ENCODE assay signal across 24 cellular contexts in the genomic region with DNA sequence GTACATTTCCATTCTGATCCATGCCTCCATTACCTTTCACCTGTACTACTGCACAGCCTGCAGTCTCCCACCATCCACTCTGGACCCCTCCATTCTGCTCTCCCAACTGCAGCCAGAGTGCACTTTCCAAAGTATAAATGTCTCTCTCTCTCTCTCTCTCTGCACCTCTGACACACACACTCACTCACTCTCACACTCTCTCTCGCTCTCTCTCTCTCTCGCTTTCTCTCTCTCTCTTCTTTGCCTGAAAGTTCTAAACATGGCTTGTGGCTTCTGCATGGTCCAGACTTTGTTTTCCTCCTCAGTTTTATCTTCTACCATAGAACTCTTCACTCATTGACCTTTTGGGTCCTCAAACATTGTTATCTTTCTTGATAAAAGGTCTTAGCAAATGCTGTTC.
"Had no signal": no experiment of that assay in that cellular context is flagged by ENCODE, and none has a peak within 500 bp of the region (broad histone marks: within the 10 kb centered on the region; RNA-seq: fewer than 3 reads in every experiment).

No MANE protein-coding gene starts in this region.

- H3K36me3 ChIP-seq: esophagus squamous epithelium, left lung, pancreas, right lobe of liver, tibial artery had no signal

- H3K9me3 ChIP-seq: esophagus squamous epithelium, heart right ventricle, left lung, neutrophil, pancreas, right lobe of liver, stomach, testis, tibial artery had no signal

- H3K4me3 Mint-ChIP-seq: natural killer cell, type B pancreatic cell had no signal

- ATAC-seq: heart right ventricle, left cardiac atrium, left lung, natural killer cell, pancreas, right lobe of liver had no signal

- H3K4me1 ChIP-seq: right lobe of liver had no signal

- H3K9me3 Mint-ChIP-seq: natural killer cell had no signal

- H3K27me3 Mint-ChIP-seq: type B pancreatic cell had no signal

- DNase-seq: effector CD8-positive, alpha-beta T cell; erythroblast; esophagus squamous epithelium; foreskin melanocyte; glutamatergic neuron; heart right ventricle; hippocampal formation; left cardiac atrium; left lung; natural killer cell; pancreas; retina; right lobe of liver; small intestine; stimulated activated CD4-positive, alpha-beta T cell treated with anti-CD3 and anti-CD28 coated beads, Interleukin-1b, Interleukin-23, amount 100 ng/mL, for 48 hours; stimulated activated CD4-positive, alpha-beta T cell treated with anti-CD3 and anti-CD28 coated beads, Interleukin-4, amount 100 ng/mL, for 1 hour; stimulated activated CD8-positive, alpha-beta memory T cell treated with anti-CD3 and anti-CD28 coated beads, Interleukin-4, amount 100 ng/mL, for 48 hours; stimulated activated naive CD4-positive, alpha-beta T cell treated with Interleukin-2 at 50 U/mL for 16 hours; stomach; substantia nigra; testis; tibial artery had no signal

- H3K27ac Mint-ChIP-seq: natural killer cell, type B pancreatic cell had no signal

- H3K27me3 ChIP-seq: esophagus squamous epithelium, heart right ventricle, left lung, neutrophil, pancreas, right lobe of liver, stomach, testis, tibial artery had no signal

- H3K27ac ChIP-seq: esophagus squamous epithelium, heart right ventricle, left lung, neutrophil, pancreas, right lobe of liver, stomach, testis had no signal

- H3K4me3 ChIP-seq: esophagus squamous epithelium, heart right ventricle, left lung, pancreas, right lobe of liver, stomach, testis, tibial artery had no signal

- H3K36me3 Mint-ChIP-seq: natural killer cell had no signal
